ENCODE assay signal across 16 cellular contexts in genomic region chr5:151811593-151812321, GRCh38. TPM values are rescaled to one million over a fixed set of nuclear protein-coding genes. Genes with fewer than 3 reads are reported as not detected.
DNase-seq lines count a peak whose midpoint lies in the region; ATAC-seq and TF ChIP-seq lines count a peak whose summit lies in the region.
"Had no signal": no experiment of that assay in that cellular context is flagged by ENCODE, and none has a peak within 500 bp of the region (broad histone marks: within the 10 kb centered on the region; RNA-seq: fewer than 3 reads in every experiment).

No MANE protein-coding gene starts in this region.

- WGBS in GM23248 (ENCODE audit: low coverage in 1 of 2, low lambda C conversion rate in 2 of 2, missing lambda C conversion rate in 2 of 2), 2 experiments = 55 to 56% methylated on average over 5 of the region's 5 CpGs
- WGBS in smooth muscle cell (ENCODE audit: low lambda C conversion rate) = 91% methylated on average over 5 of the region's 5 CpGs

- H3K4me3 ChIP-seq in GM23248 = no peak overlapping the region
- H3K4me3 ChIP-seq in cardiac fibroblast (replicated peaks in 1 of 2; ENCODE audit: low read depth in 2 of 2, low read length in 2 of 2) = no peak overlapping the region
- H3K4me3 ChIP-seq in right atrium auricular region = no peak overlapping the region
- no peak overlapping the region for H3K4me3 ChIP-seq in H7 (ENCODE audit: insufficient read depth, low read depth, low read length)
- no peak overlapping the region for H3K4me3 ChIP-seq in smooth muscle cell
- H3K4me3 ChIP-seq: uterus had no signal

- ATAC-seq in HG02970 (IDR thresholded peaks at IDR 0.05; ENCODE audit: low FRiP score, unreplicated experiment) = no peak
- ATAC-seq: PC-3 had no signal

- no peaks in the 10 kb centered on the region for H3K9me3 ChIP-seq in GM23248 (ENCODE audit: low read depth)
- H3K9me3 ChIP-seq in right atrium auricular region = no peaks in the 10 kb centered on the region
- no peaks in the 10 kb centered on the region for H3K9me3 ChIP-seq in smooth muscle cell (replicated peaks; ENCODE audit: low read depth)
- H3K9me3 ChIP-seq: uterus had no signal

- H3K27ac ChIP-seq in GM23248 (peak overlapping the region; percentile 37), right atrium auricular region (peak overlapping the region; percentile 32 to 79), smooth muscle cell (ENCODE audit: low read depth) (no peak overlapping the region)

- no peak for TF ChIP-seq CTCF in cardiac fibroblast (IDR thresholded peaks at IDR 0.05; ENCODE audit: low read depth, low read length)
- no peak for TF ChIP-seq CTCF in right atrium auricular region (IDR thresholded peaks at IDR 0.05)
- no peak for TF ChIP-seq CTCF in smooth muscle cell (IDR thresholded peaks at IDR 0.05; ENCODE audit: borderline replicate concordance, insufficient read depth, poor library complexity, severe bottlenecking)

- H3K36me3 ChIP-seq in GM23248 (ENCODE audit: low read depth) = peaks cover 38% of the 10 kb centered on the region
- H3K36me3 ChIP-seq in right atrium auricular region = peaks cover 8% of the 10 kb centered on the region
- peaks cover 15% of the 10 kb centered on the region for H3K36me3 ChIP-seq in H7 (replicated peaks; ENCODE audit: control insufficient read depth, insufficient read depth, low read length)
- H3K36me3 ChIP-seq in smooth muscle cell (ENCODE audit: low read depth) = peaks cover 22% of the 10 kb centered on the region
- H3K36me3 ChIP-seq: uterus had no signal

- DNase-seq in A172 (ENCODE audit: low spot score) = peak; percentile 51
- DNase-seq in GM23248 = peak; percentile 84
- peak; percentile 79 to 85 for DNase-seq in cardiac fibroblast (ENCODE audit: low read depth in 2 of 2)
- DNase-seq in right atrium auricular region (ENCODE audit: low spot score) = no peak
- DNase-seq in dermis blood vessel endothelial cell = no peak
- DNase-seq in H7 = no peak
- DNase-seq in smooth muscle cell (lab: John Stamatoyannopoulos, UW; ENCODE audit: unreplicated experiment) = no peak
- DNase-seq: activated CD4-positive, alpha-beta T cell treated with anti-CD3 and anti-CD28 coated beads, Interleukin-2, amount 10 ng/mL, durations not matched to agents 7 days and 5 days; activated gamma-delta T cell treated with Interleukin-2 at 50 U/mL for 16 hours; kidney glomerular epithelial cell; MV-4-11; PC-3; stimulated activated CD4-positive, alpha-beta T cell treated with anti-CD3 and anti-CD28 coated beads, Interleukin-15, amount 100 ng/mL, for 24 hours; T-helper 2 cell had no signal

- H3F3A ChIP-seq in GM23248 (ENCODE audit: insufficient read depth) (peaks cover 30% of the 10 kb centered on the region), smooth muscle cell (ENCODE audit: low read depth) (no peaks in the 10 kb centered on the region)

- H3K9ac ChIP-seq in GM23248 = no peak overlapping the region
- H3K9ac ChIP-seq in smooth muscle cell (ENCODE audit: low read depth) = no peak overlapping the region

- peaks cover 72% of the 10 kb centered on the region for H3K79me2 ChIP-seq in GM23248 (ENCODE audit: insufficient read depth)
- H3K79me2 ChIP-seq in smooth muscle cell (ENCODE audit: low read depth) = peaks cover 17% of the 10 kb centered on the region

- in situ Hi-C loops in GM23248 (cut with MboI) = no loop called here

- H3K4me2 ChIP-seq in GM23248 (ENCODE audit: unreplicated experiment) (peak overlapping the region; percentile 11), smooth muscle cell (no peak overlapping the region)

- H3K4me1 ChIP-seq in GM23248 (ENCODE audit: insufficient read depth) (peaks cover 36% of the 10 kb centered on the region), right atrium auricular region (peaks cover 0 to 42% of the 10 kb centered on the region in 2 donors), smooth muscle cell (ENCODE audit: low read depth) (no peaks in the 10 kb centered on the region)

- H4K20me1 ChIP-seq in GM23248 (ENCODE audit: insufficient read depth) (peaks cover 11% of the 10 kb centered on the region; the same call in 1 of the 2 replicates), smooth muscle cell (ENCODE audit: low read depth) (peaks cover 47% of the 10 kb centered on the region)

- no peaks in the 10 kb centered on the region for H3K27me3 ChIP-seq in GM23248 (replicated peaks; ENCODE audit: insufficient read depth)
- no peaks in the 10 kb centered on the region for H3K27me3 ChIP-seq in right atrium auricular region
- no peaks in the 10 kb centered on the region for H3K27me3 ChIP-seq in H7 (ENCODE audit: control insufficient read depth, insufficient read depth, low read length)
- no peaks in the 10 kb centered on the region for H3K27me3 ChIP-seq in smooth muscle cell (ENCODE audit: low read depth)
- H3K27me3 ChIP-seq: uterus had no signal

- H2AFZ ChIP-seq in GM23248 = no peak overlapping the region
- no peak overlapping the region for H2AFZ ChIP-seq in smooth muscle cell (ENCODE audit: low read depth)

- no peaks in the 10 kb centered on the region for H3K9me2 ChIP-seq in GM23248 (ENCODE audit: insufficient read depth)

RNA-seq across cellular contexts. Expression of gene G3BP1, which starts 40.0 kb away (rescaled TPM):
- 360 and 395 TPM in 2 replicates for total RNA-seq in A172 (2014; rRNA removed; shearing (Covaris generic))
- total RNA-seq in GM23248 (2014; rRNA removed; shearing (Covaris generic)) = 134 and 153 TPM in 2 replicates
- polyA plus RNA-seq in GM23248 (2016; fragmentation: Nextera tagmentation; extraction: Ambion mirVana) (189 and 190 TPM in 2 replicates), smooth muscle cell (63.2 and 69.5 TPM in 2 replicates)
- total RNA-seq in right atrium auricular region (10 to 100 TPM; 57.1 to 60.9 TPM), dermis blood vessel endothelial cell (244 and 263 TPM in 2 replicates), smooth muscle cell (96.8 and 99.4 TPM in 2 replicates)
- 170 and 204 TPM in 2 replicates for total RNA-seq in H7 (2014; rRNA removed; shearing (Covaris generic))

RNA-seq across cellular contexts. Expression of gene ATOX1, which starts 53.3 kb away (rescaled TPM):
- total RNA-seq in A172 (2014; rRNA removed; shearing (Covaris generic)) = 144 and 233 TPM in 2 replicates
- total RNA-seq in GM23248 (2014; rRNA removed; shearing (Covaris generic)) = 52.2 and 126 TPM in 2 replicates
- 278 and 296 TPM in 2 replicates for polyA plus RNA-seq in GM23248 (2016; fragmentation: Nextera tagmentation; extraction: Ambion mirVana)
- 10 to 100 TPM; 64.6 to 84.5 TPM for total RNA-seq in right atrium auricular region
- 69.8 and 96.3 TPM in 2 replicates for total RNA-seq in dermis blood vessel endothelial cell
- 38.9 and 50.9 TPM in 2 replicates for total RNA-seq in H7 (2014; rRNA removed; shearing (Covaris generic))
- 73.3 and 84.3 TPM in 2 replicates for total RNA-seq in smooth muscle cell
- polyA plus RNA-seq in smooth muscle cell = 315 and 337 TPM in 2 replicates

Comparison
In these comparisons a context has a peak if more than half of its experiments do, and no peak if none do; other contexts are left out.
1. DNase-seq: peak in A172 (single experiment), GM23248 (single experiment) and cardiac fibroblast (2 of 2); none in right atrium auricular region (single experiment), dermis blood vessel endothelial cell (single experiment), H7 (single experiment) and smooth muscle cell (single experiment).